7 cellular contexts compared by ENCODE assay signal in the genomic region with DNA sequence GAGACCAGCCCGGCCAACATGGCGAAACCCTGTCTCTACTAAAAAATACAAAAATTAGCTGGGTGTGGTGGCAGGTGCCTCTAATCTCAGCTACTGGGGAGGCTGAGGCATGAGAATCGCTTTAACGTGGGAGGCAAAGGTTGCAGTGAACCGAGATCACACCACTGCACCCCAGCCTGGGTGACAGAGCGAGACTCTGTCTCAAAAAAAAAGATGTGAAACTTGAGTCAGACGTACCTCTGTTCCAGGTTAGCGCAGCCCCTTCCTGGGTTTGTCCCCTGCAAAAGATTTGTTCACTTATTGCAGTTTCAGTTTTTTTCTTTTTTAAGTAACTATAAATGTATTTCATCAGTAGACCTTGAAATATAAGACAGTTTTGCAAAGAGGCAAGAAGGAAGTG. TPM values are rescaled to one million over a fixed set of nuclear protein-coding genes. Genes with fewer than 3 reads are reported as not detected.
A peak's percentile ranks its signal among the peaks of the same experiment; 100 is the strongest.
DNase-seq lines count a peak whose midpoint lies in the region; ATAC-seq, FAIRE-seq and TF ChIP-seq lines count a peak whose summit lies in the region.
"Not testable (repeated sequence)": the region's sequence is repeated elsewhere in the genome, so short reads cannot be mapped to it uniquely, and the experiment has no call there.

No MANE protein-coding gene starts in this region.

- H3K4me1 ChIP-seq in OCI-LY7 (ENCODE audit: insufficient read depth, low read length, poor library complexity, severe bottlenecking) (peaks cover 37% of the 10 kb centered on the region), HepG2 (ENCODE audit: insufficient read depth, low read length) (peaks cover 45% of the 10 kb centered on the region)

- H3K79me2 ChIP-seq in OCI-LY7 (ENCODE audit: insufficient read depth, low read depth, low read length) (peaks cover 12% of the 10 kb centered on the region; the same call in 1 of the 2 replicates), HepG2 (ENCODE audit: insufficient read depth, low read length) (peaks cover 47% of the 10 kb centered on the region)

- peak overlapping the region; percentile 100; the same call in 1 of the 2 replicates for H3K4me2 ChIP-seq in OCI-LY7 (ENCODE audit: low read length)
- H3K4me2 ChIP-seq in HepG2 (ENCODE audit: low read depth, low read length) = 0 out of 2 replicates have a peak overlapping the region, but pooled peaks have one; percentile 6

- CTCF ChIA-PET in CD4-positive, alpha-beta T cell (lab: Charles Lee); HepG2 (lab: Yijun Ruan, JAX; ENCODE audit: low intra/inter-chr PET ratio, low total read pairs): not testable (repeated sequence)
- CTCF ChIA-PET in OCI-LY7 (lab: Charles Lee; ENCODE audit: unreplicated experiment) = interaction anchor here (0.7 kb wide), 1 partner anchor 182 kb away, joined by 3 read pairs; no protein-coding TSS in a partner anchor
- CTCF ChIA-PET in activated CD8-positive, alpha-beta T cell treated with anti-CD3 and anti-CD28 coated beads for 36 hours (lab: Charles Lee) = interaction anchor here (1.0 kb wide), 1 partner anchor 12 kb away, joined by 3 read pairs; no protein-coding TSS in a partner anchor

- H2AFZ ChIP-seq in OCI-LY7 (ENCODE audit: low read length); HepG2 (ENCODE audit: low read length): not testable (repeated sequence)

- not testable (repeated sequence) for H3K27me3 ChIP-seq in CD4-positive, alpha-beta T cell (ENCODE audit: control insufficient read depth, insufficient read depth, low read length); HepG2 (ENCODE audit: control insufficient read depth in 1 of 2, insufficient read depth in 2 of 2, low read length in 2 of 2)

- not testable (repeated sequence) for H3K9me2 ChIP-seq in OCI-LY7 (ENCODE audit: insufficient read depth, low read length)

- H3K9me3 ChIP-seq in CD4-positive, alpha-beta T cell (ENCODE audit: control insufficient read depth, low read length); OCI-LY7 (ENCODE audit: low read length); HepG2 (ENCODE audit: low read length): not testable (repeated sequence)

- not testable (repeated sequence) for TF ChIP-seq RAD21 in HepG2 (CRISPR knock-in tag; IDR thresholded peaks at IDR 0.05)

- not testable (repeated sequence) for H3K4me3 ChIP-seq in OCI-LY7 (ENCODE audit: low read depth, low read length, poor library complexity, severe bottlenecking); HepG2 (replicated peaks in 1 of 3; ENCODE audit: insufficient read depth in 1 of 3, low read depth in 2 of 3, low read length in 3 of 3)

- peaks cover 16% of the 10 kb centered on the region for H3K36me3 ChIP-seq in OCI-LY7 (ENCODE audit: insufficient read depth, low read length)
- H3K36me3 ChIP-seq in HepG2 (replicated peaks in 1 of 2; ENCODE audit: control insufficient read depth in 1 of 2, insufficient read depth in 2 of 2, low read length in 2 of 2) = not testable (repeated sequence)

- H4K20me1 ChIP-seq in OCI-LY7 (ENCODE audit: insufficient read depth, low read length); HepG2 (ENCODE audit: insufficient read depth, low read length): not testable (repeated sequence)

- POLR2A ChIA-PET in CD4-positive, alpha-beta T cell (lab: Charles Lee); OCI-LY7 (lab: Charles Lee): not testable (repeated sequence)
- POLR2A ChIA-PET in activated CD8-positive, alpha-beta T cell treated with anti-CD3 and anti-CD28 coated beads for 36 hours (lab: Charles Lee) = interaction anchor here (0.8 kb wide), 1 partner anchor 58 kb away, joined by 3 read pairs; no protein-coding TSS in a partner anchor
- POLR2A ChIA-PET in HepG2 (lab: Yijun Ruan, JAX) = interaction anchor here (0.6 kb wide), 2 partner anchors 23 to 41 kb away, joined by 3 read pairs; a partner anchor contains a TSS

- H3K9me3 Mint-ChIP-seq in CD4-positive, alpha-beta T cell; activated CD8-positive, alpha-beta T cell treated with anti-CD3 and anti-CD28 coated beads for 36 hours: not testable (repeated sequence)
- peaks cover 40 to 70% (median 57%) of the 10 kb centered on the region in 5 experiments for H3K9me3 Mint-ChIP-seq in brain
- H3K9me3 Mint-ChIP-seq in neural crest cell = peaks cover 14% of the 10 kb centered on the region

- peaks cover 36% of the 10 kb centered on the region for H3K36me3 Mint-ChIP-seq in CD4-positive, alpha-beta T cell (ENCODE audit: low read depth)
- peaks cover 29% of the 10 kb centered on the region for H3K36me3 Mint-ChIP-seq in activated CD8-positive, alpha-beta T cell treated with anti-CD3 and anti-CD28 coated beads for 36 hours (ENCODE audit: low read depth)
- H3K36me3 Mint-ChIP-seq in brain (peaks cover 71% of the 10 kb centered on the region), neural crest cell (ENCODE audit: low read depth) (peaks cover 47% of the 10 kb centered on the region)

- TF ChIP-seq POLR2A in HepG2 (IDR thresholded peaks at IDR 0.05; ENCODE audit: insufficient read depth in 1 of 2, low read depth in 2 of 2, low read length in 2 of 2) = not testable (repeated sequence)

- in situ Hi-C loops in HepG2 (cut with HindIII; ENCODE audit: extremely low pct_ligation_motif_present, low pct_unique_long_range_greater_than_20kb) = not testable (repeated sequence)

- H3K9ac ChIP-seq in HepG2 (ENCODE audit: insufficient read depth, low read depth, low read length) = not testable (repeated sequence)

- intact Hi-C loops in CD4-positive, alpha-beta T cell (cut with DNase I, micrococcal nuclease); OCI-LY7 (cut with micrococcal nuclease; ENCODE audit: unreplicated experiment); HepG2 (cut with micrococcal nuclease; ENCODE audit: unreplicated experiment): not testable (repeated sequence)
- intact Hi-C loops in activated CD8-positive, alpha-beta T cell treated with anti-CD3 and anti-CD28 coated beads for 36 hours (cut with micrococcal nuclease) = loop anchor here (5.0 kb wide), 1 partner anchor 72 kb away; a partner anchor contains a TSS

- not testable (repeated sequence) for H3K27ac Mint-ChIP-seq in CD4-positive, alpha-beta T cell; activated CD8-positive, alpha-beta T cell treated with anti-CD3 and anti-CD28 coated beads for 36 hours; neural crest cell (ENCODE audit: unreplicated experiment)
- peak overlapping the region in 1 of 5 experiments; percentile 98 for H3K27ac Mint-ChIP-seq in brain

- TF ChIP-seq CTCF in CD4-positive, alpha-beta T cell (IDR thresholded peaks at IDR 0.05); OCI-LY7 (conservative IDR thresholded peaks at IDR 0.05; ENCODE audit: low read length); activated CD8-positive, alpha-beta T cell treated with anti-CD3 and anti-CD28 coated beads for 36 hours (IDR thresholded peaks at IDR 0.05); brain (conservative IDR thresholded peaks at IDR 0.05); HepG2 (CRISPR knock-in tag; IDR thresholded peaks at IDR 0.05); neural crest cell (conservative IDR thresholded peaks at IDR 0.05): not testable (repeated sequence)

- peaks cover 40% of the 10 kb centered on the region for H3K4me1 Mint-ChIP-seq in CD4-positive, alpha-beta T cell (ENCODE audit: low read depth)
- peaks cover 30% of the 10 kb centered on the region for H3K4me1 Mint-ChIP-seq in activated CD8-positive, alpha-beta T cell treated with anti-CD3 and anti-CD28 coated beads for 36 hours (ENCODE audit: low read depth)
- peaks cover 49% of the 10 kb centered on the region for H3K4me1 Mint-ChIP-seq in brain
- H3K4me1 Mint-ChIP-seq in neural crest cell = peaks cover 33% of the 10 kb centered on the region

- not testable (repeated sequence) for TF ChIP-seq EP300 in HepG2 (IDR thresholded peaks at IDR 0.05; ENCODE audit: low read depth in 2 of 2, low read length in 2 of 2); HepG2 (CRISPR knock-in tag; IDR thresholded peaks at IDR 0.05; ENCODE audit: borderline replicate concordance)

- not testable (repeated sequence) for H3K27ac ChIP-seq in CD4-positive, alpha-beta T cell (ENCODE audit: low read depth, low read length); OCI-LY7 (ENCODE audit: low read depth, low read length, poor library complexity, severe bottlenecking); HepG2 (ENCODE audit: extremely low read length, insufficient read depth, low read length)

- H3K27me3 Mint-ChIP-seq in CD4-positive, alpha-beta T cell; activated CD8-positive, alpha-beta T cell treated with anti-CD3 and anti-CD28 coated beads for 36 hours; brain; neural crest cell (ENCODE audit: low read depth): not testable (repeated sequence)

- FAIRE-seq in HepG2 (lab: Jason Lieb, UNC) = not testable (repeated sequence)

- WGBS in HepG2 (ENCODE audit: low lambda C conversion rate) = 93% methylated on average over 8 of the region's 8 CpGs

- DNase-seq in CD4-positive, alpha-beta T cell; HepG2 (ENCODE audit: low spot score); neural crest cell (ENCODE audit: low read depth, low spot score): not testable (repeated sequence)
- DNase-seq in OCI-LY7 (ENCODE audit: low spot score) = peak; percentile 27
- peak; percentile 28 for DNase-seq in activated CD8-positive, alpha-beta T cell treated with anti-CD3 and anti-CD28 coated beads for 36 hours
- peak; percentile 11 for DNase-seq in stimulated activated CD4-positive, alpha-beta T cell treated with anti-CD3 and anti-CD28 coated beads, Interleukin-1b, Interleukin-23, amount 100 ng/mL, for 48 hours

- not testable (repeated sequence) for ATAC-seq in CD4-positive, alpha-beta T cell (ENCODE audit: poor library complexity); activated CD8-positive, alpha-beta T cell treated with anti-CD3 and anti-CD28 coated beads for 36 hours; HepG2

- peak overlapping the region; percentile 38 for H3K4me3 Mint-ChIP-seq in CD4-positive, alpha-beta T cell
- not testable (repeated sequence) for H3K4me3 Mint-ChIP-seq in activated CD8-positive, alpha-beta T cell treated with anti-CD3 and anti-CD28 coated beads for 36 hours
- H3K4me3 Mint-ChIP-seq in brain (peak overlapping the region; percentile 22 to 99 (median 97)), neural crest cell (peak overlapping the region; percentile 93)

- not testable (repeated sequence) for BruUV-seq in OCI-LY7 (replicated peaks; lab: Mats Ljungman, UMichigan); HepG2 (replicated peaks; lab: Mats Ljungman, UMichigan)

RNA-seq across cellular contexts. Expression of a gene that starts 2.4 kb away (rescaled TPM):
- 10 to 100 TPM; 11.7 to 12.7 TPM for total RNA-seq in CD4-positive, alpha-beta T cell
- 8.0 and 11.0 TPM in 2 replicates for total RNA-seq in OCI-LY7 (2014; rRNA removed; shearing (Covaris generic))
- 16.0 and 16.8 TPM in 2 replicates for total RNA-seq in OCI-LY7 (2022)
- total RNA-seq in activated CD8-positive, alpha-beta T cell treated with anti-CD3 and anti-CD28 coated beads for 36 hours = 1 to 10 TPM; 6.1 to 6.5 TPM
- 10.8 TPM for polyA plus RNA-seq in brain (ENCODE audit: insufficient read depth, low read depth, low replicate concordance)
- 12.7 and 14.2 TPM in 2 replicates for total RNA-seq in HepG2 (2016; rRNA removed; fragmentation: Illumina TruSeq; extraction: Trizol)
- 3.0 and 3.1 TPM in 2 replicates for total RNA-seq in HepG2 (2016; cell fraction: cytosol; rRNA removed; fragmentation: Illumina TruSeq; extraction: Trizol; ENCODE audit: low read depth)
- total RNA-seq in HepG2 (2016; cell fraction: insoluble cytoplasmic fraction; rRNA removed; fragmentation: Illumina TruSeq; extraction: Trizol) = 13.5 and 18.6 TPM in 2 replicates
- total RNA-seq in HepG2 (2016; cell fraction: membrane; rRNA removed; fragmentation: Illumina TruSeq; extraction: Trizol) = 9.4 and 10.1 TPM in 2 replicates
- 8.8 and 9.3 TPM in 2 replicates for total RNA-seq in HepG2 (2016; cell fraction: nucleus; rRNA removed; fragmentation: Illumina TruSeq; extraction: Trizol)
- 4.2 and 4.5 TPM in 2 replicates for polyA plus RNA-seq in HepG2 (2011; rRNA removed)
- 2.2 and 4.3 TPM in 2 replicates for polyA plus RNA-seq in HepG2 (2011; cell fraction: cytosol; rRNA removed)
- polyA plus RNA-seq in HepG2 (2011; cell fraction: nucleus; rRNA removed) = 2.8 and 3.3 TPM in 2 replicates
- polyA plus RNA-seq in HepG2 (2012) = 6.0 and 6.4 TPM in 2 replicates
- 1.1 and 1.4 TPM in 2 replicates for polyA plus RNA-seq in HepG2 (2016; cell fraction: cytosol; fragmentation: Illumina TruSeq; extraction: Trizol; ENCODE audit: low read depth)
- 7.3 and 8.2 TPM in 2 replicates for polyA plus RNA-seq in HepG2 (2016; cell fraction: insoluble cytoplasmic fraction; fragmentation: Illumina TruSeq; extraction: Trizol; ENCODE audit: low read depth)
- 3.4 TPM in 2 replicates for polyA plus RNA-seq in HepG2 (2016; cell fraction: membrane; fragmentation: Illumina TruSeq; extraction: Trizol; ENCODE audit: low read depth)
- polyA plus RNA-seq in HepG2 (2016; cell fraction: nucleus; fragmentation: Illumina TruSeq; extraction: Trizol; ENCODE audit: insufficient read depth, low read depth) = 6.6 and 8.4 TPM in 2 replicates
- 4.3 and 4.4 TPM in 2 replicates for polyA minus RNA-seq in HepG2 (2011; rRNA and poly(A)+ RNA removed; ENCODE audit: low replicate concordance)
- polyA minus RNA-seq in HepG2 (2011; cell fraction: cytosol; rRNA and poly(A)+ RNA removed) = 6.4 and 8.8 TPM in 2 replicates
- polyA minus RNA-seq in HepG2 (2011; cell fraction: nucleus; rRNA and poly(A)+ RNA removed) = 10.3 TPM in 2 replicates
- 22.2 and 26.9 TPM in 2 replicates for total RNA-seq in neural crest cell

RNA-seq across cellular contexts. Expression of a gene that starts 22.3 kb away (rescaled TPM):
- total RNA-seq in CD4-positive, alpha-beta T cell = 10 to 100 TPM; 13.4 to 15.3 TPM
- total RNA-seq in OCI-LY7 (2014; rRNA removed; shearing (Covaris generic)) = 13.3 and 21.6 TPM in 2 replicates
- 16.3 and 17.4 TPM in 2 replicates for total RNA-seq in OCI-LY7 (2022)
- 1 to 10 TPM; 4.7 to 6.2 TPM for total RNA-seq in activated CD8-positive, alpha-beta T cell treated with anti-CD3 and anti-CD28 coated beads for 36 hours
- 12.8 TPM for polyA plus RNA-seq in brain (ENCODE audit: insufficient read depth, low read depth, low replicate concordance)
- total RNA-seq in HepG2 (2016; rRNA removed; fragmentation: Illumina TruSeq; extraction: Trizol) = 0.94 and 1.3 TPM in 2 replicates
- total RNA-seq in HepG2 (2016; cell fraction: cytosol; rRNA removed; fragmentation: Illumina TruSeq; extraction: Trizol; ENCODE audit: low read depth) = 0.26 and 0.30 TPM in 2 replicates
- 0.77 and 1.9 TPM in 2 replicates for total RNA-seq in HepG2 (2016; cell fraction: insoluble cytoplasmic fraction; rRNA removed; fragmentation: Illumina TruSeq; extraction: Trizol)
- 0.52 and 0.71 TPM in 2 replicates for total RNA-seq in HepG2 (2016; cell fraction: membrane; rRNA removed; fragmentation: Illumina TruSeq; extraction: Trizol)
- total RNA-seq in HepG2 (2016; cell fraction: nucleus; rRNA removed; fragmentation: Illumina TruSeq; extraction: Trizol) = 1.2 and 1.8 TPM in 2 replicates
- 5.1 and 6.7 TPM in 2 replicates for polyA plus RNA-seq in HepG2 (2011; rRNA removed)
- polyA plus RNA-seq in HepG2 (2011; cell fraction: cytosol; rRNA removed) = 4.6 and 8.5 TPM in 2 replicates
- polyA plus RNA-seq in HepG2 (2011; cell fraction: nucleus; rRNA removed) = 2.8 and 3.6 TPM in 2 replicates
- 0.67 and 1.0 TPM in 2 replicates for polyA plus RNA-seq in HepG2 (2012)
- polyA plus RNA-seq in HepG2 (2016; cell fraction: cytosol; fragmentation: Illumina TruSeq; extraction: Trizol; ENCODE audit: low read depth) = 0.28 and 0.40 TPM in 2 replicates
- 0.80 and 0.88 TPM in 2 replicates for polyA plus RNA-seq in HepG2 (2016; cell fraction: insoluble cytoplasmic fraction; fragmentation: Illumina TruSeq; extraction: Trizol; ENCODE audit: low read depth)
- 0.98 and 1.1 TPM in 2 replicates for polyA plus RNA-seq in HepG2 (2016; cell fraction: membrane; fragmentation: Illumina TruSeq; extraction: Trizol; ENCODE audit: low read depth)
- polyA plus RNA-seq in HepG2 (2016; cell fraction: nucleus; fragmentation: Illumina TruSeq; extraction: Trizol; ENCODE audit: insufficient read depth, low read depth) = 2.2 and 5.0 TPM in 2 replicates
- polyA minus RNA-seq in HepG2 (2011; rRNA and poly(A)+ RNA removed; ENCODE audit: low replicate concordance) = 6.2 TPM in 1 of 2 replicates, not detected in the other
- polyA minus RNA-seq in HepG2 (2011; cell fraction: cytosol; rRNA and poly(A)+ RNA removed) = 2.7 and 3.1 TPM in 2 replicates
- polyA minus RNA-seq in HepG2 (2011; cell fraction: nucleus; rRNA and poly(A)+ RNA removed) = 0.37 and 0.90 TPM in 2 replicates
- 1.2 and 2.5 TPM in 2 replicates for total RNA-seq in neural crest cell

RNA-seq across cellular contexts. Expression of a gene that starts 40.7 kb away (rescaled TPM):
- total RNA-seq in CD4-positive, alpha-beta T cell = 10 to 100 TPM; 31.8 to 33.2 TPM
- 48.9 and 60.5 TPM in 2 replicates for total RNA-seq in OCI-LY7 (2014; rRNA removed; shearing (Covaris generic))
- total RNA-seq in OCI-LY7 (2022) (69.0 and 73.2 TPM in 2 replicates), HepG2 (2016; rRNA removed; fragmentation: Illumina TruSeq; extraction: Trizol) (43.2 and 47.2 TPM in 2 replicates), neural crest cell (69.8 and 70.0 TPM in 2 replicates)
- total RNA-seq in activated CD8-positive, alpha-beta T cell treated with anti-CD3 and anti-CD28 coated beads for 36 hours = 10 to 100 TPM; 41.3 to 45.7 TPM
- polyA plus RNA-seq in brain (ENCODE audit: insufficient read depth, low read depth, low replicate concordance) (90.6 TPM), HepG2 (2011; rRNA removed) (14.5 TPM in 2 replicates)
- total RNA-seq in HepG2 (2016; cell fraction: cytosol; rRNA removed; fragmentation: Illumina TruSeq; extraction: Trizol; ENCODE audit: low read depth) = 22.1 and 24.0 TPM in 2 replicates
- total RNA-seq in HepG2 (2016; cell fraction: insoluble cytoplasmic fraction; rRNA removed; fragmentation: Illumina TruSeq; extraction: Trizol) = 43.9 and 45.2 TPM in 2 replicates
- 43.6 and 46.0 TPM in 2 replicates for total RNA-seq in HepG2 (2016; cell fraction: membrane; rRNA removed; fragmentation: Illumina TruSeq; extraction: Trizol)
- 13.8 and 15.5 TPM in 2 replicates for total RNA-seq in HepG2 (2016; cell fraction: nucleus; rRNA removed; fragmentation: Illumina TruSeq; extraction: Trizol)
- polyA plus RNA-seq in HepG2 (2011; cell fraction: cytosol; rRNA removed) = 18.3 and 25.5 TPM in 2 replicates
- polyA plus RNA-seq in HepG2 (2011; cell fraction: nucleus; rRNA removed) = 37.4 and 37.6 TPM in 2 replicates
- polyA plus RNA-seq in HepG2 (2012) = 24.5 and 41.2 TPM in 2 replicates
- 29.9 and 33.8 TPM in 2 replicates for polyA plus RNA-seq in HepG2 (2016; cell fraction: cytosol; fragmentation: Illumina TruSeq; extraction: Trizol; ENCODE audit: low read depth)
- 75.7 and 79.7 TPM in 2 replicates for polyA plus RNA-seq in HepG2 (2016; cell fraction: insoluble cytoplasmic fraction; fragmentation: Illumina TruSeq; extraction: Trizol; ENCODE audit: low read depth)
- polyA plus RNA-seq in HepG2 (2016; cell fraction: membrane; fragmentation: Illumina TruSeq; extraction: Trizol; ENCODE audit: low read depth) = 64.0 and 65.9 TPM in 2 replicates
- polyA plus RNA-seq in HepG2 (2016; cell fraction: nucleus; fragmentation: Illumina TruSeq; extraction: Trizol; ENCODE audit: insufficient read depth, low read depth) = 40.0 and 46.3 TPM in 2 replicates
- polyA minus RNA-seq in HepG2 (2011; rRNA and poly(A)+ RNA removed; ENCODE audit: low replicate concordance) = 15.4 and 55.8 TPM in 2 replicates
- 7.6 and 7.7 TPM in 2 replicates for polyA minus RNA-seq in HepG2 (2011; cell fraction: cytosol; rRNA and poly(A)+ RNA removed)
- polyA minus RNA-seq in HepG2 (2011; cell fraction: nucleus; rRNA and poly(A)+ RNA removed) = 9.4 and 10.4 TPM in 2 replicates
